ENCODE assay signal across 8 cellular contexts in the genomic region with DNA sequence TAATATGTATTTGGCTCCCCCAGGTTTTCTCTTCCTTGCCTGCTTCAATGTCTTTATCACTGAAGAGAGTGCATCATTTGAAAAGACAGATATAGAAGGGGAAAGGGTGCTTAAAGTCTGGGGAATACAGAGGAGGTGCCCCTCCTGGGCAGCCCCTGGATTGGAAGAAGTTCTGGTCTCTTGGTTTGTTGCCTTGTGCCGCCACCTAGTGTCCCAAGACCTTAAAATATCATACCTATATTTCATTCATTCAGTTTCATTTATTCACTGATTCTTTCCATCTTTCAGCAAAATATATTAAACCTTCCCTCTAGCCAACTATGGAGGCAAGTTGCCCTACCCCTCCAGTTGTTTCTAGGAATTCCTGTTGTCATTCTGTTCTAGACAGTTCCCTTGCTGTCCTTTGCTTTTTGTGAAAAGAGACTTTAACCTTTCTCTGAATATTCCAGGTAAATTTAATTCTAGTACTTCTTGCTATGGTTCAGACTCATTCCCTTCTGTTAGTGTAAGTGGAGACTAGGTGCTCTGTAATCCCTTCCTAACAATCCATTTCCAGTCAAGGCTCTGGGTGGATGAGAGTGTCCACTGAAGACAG. TPM values are rescaled to one million over a fixed set of nuclear protein-coding genes. Genes with fewer than 3 reads are reported as not detected.
DNase-seq lines count a peak whose midpoint lies in the region; ATAC-seq lines count a peak whose summit lies in the region.

No MANE protein-coding gene starts in this region.

- no peak overlapping the region for H3K56ac ChIP-seq in mesendoderm (ENCODE audit: low read length)

- H3K36me3 ChIP-seq in mesendoderm (ENCODE audit: control insufficient read depth, insufficient read depth, low read length) = no peaks in the 10 kb centered on the region

- no peak for ATAC-seq in activated naive CD8-positive, alpha-beta T cell treated with anti-CD3 and anti-CD28 coated beads, Interleukin-2, amount 50 U/mL, for 24 hours
- ATAC-seq in GM21447 (IDR thresholded peaks at IDR 0.05; ENCODE audit: unreplicated experiment) (no peak), GM21619 (IDR thresholded peaks at IDR 0.05; ENCODE audit: unreplicated experiment) (no peak)

- H3K27me3 ChIP-seq in mesendoderm (ENCODE audit: insufficient read depth, low read length, poor library complexity) = peaks cover 13% of the 10 kb centered on the region

- H3K27me3 Mint-ChIP-seq in activated naive CD8-positive, alpha-beta T cell treated with anti-CD3 and anti-CD28 coated beads, Interleukin-2, amount 50 U/mL, for 24 hours = peaks cover 69% of the 10 kb centered on the region
- H3K27me3 Mint-ChIP-seq in activated T-helper 1 cell treated with anti-CD3 and anti-CD28 coated beads, Interleukin-12 subunit alpha, Interleukin-12 subunit beta, Interleukin-2, Interleukin-4 antibody, amounts not matched to agents 30 ng/mL and 10 ng/mL and 1 ng/mL, durations not matched to agents 14 hours and 24 hours and 36 hours (ENCODE audit: insufficient read depth) = peaks cover 67% of the 10 kb centered on the region

- no peaks in the 10 kb centered on the region for H3K79me1 ChIP-seq in mesendoderm (ENCODE audit: low read length)

- H4K5ac ChIP-seq in mesendoderm (ENCODE audit: low read length) = no peak overlapping the region

- intact Hi-C loops in activated T-helper 1 cell treated with anti-CD3 and anti-CD28 coated beads, Interleukin-12 subunit alpha, Interleukin-12 subunit beta, Interleukin-2, Interleukin-4 antibody, amounts not matched to agents 30 ng/mL and 10 ng/mL and 1 ng/mL, durations not matched to agents 14 hours and 24 hours and 36 hours (cut with micrococcal nuclease) = loop anchor here (1.0 to 5.0 kb wide), 3 partner anchors 59 to 162 kb away; a partner anchor contains a TSS

- peaks cover 9% of the 10 kb centered on the region for H3K4me1 ChIP-seq in mesendoderm (ENCODE audit: control insufficient read depth, low read depth, low read length)

- H3K4me1 Mint-ChIP-seq in activated naive CD8-positive, alpha-beta T cell treated with anti-CD3 and anti-CD28 coated beads, Interleukin-2, amount 50 U/mL, for 24 hours = peaks cover 36% of the 10 kb centered on the region
- peaks cover 25% of the 10 kb centered on the region for H3K4me1 Mint-ChIP-seq in activated T-helper 1 cell treated with anti-CD3 and anti-CD28 coated beads, Interleukin-12 subunit alpha, Interleukin-12 subunit beta, Interleukin-2, Interleukin-4 antibody, amounts not matched to agents 30 ng/mL and 10 ng/mL and 1 ng/mL, durations not matched to agents 14 hours and 24 hours and 36 hours (ENCODE audit: low read depth)

- H2BK5ac ChIP-seq in mesendoderm (ENCODE audit: low read length) = no peak overlapping the region

- no peaks in the 10 kb centered on the region for H3K36me3 Mint-ChIP-seq in activated naive CD8-positive, alpha-beta T cell treated with anti-CD3 and anti-CD28 coated beads, Interleukin-2, amount 50 U/mL, for 24 hours (ENCODE audit: low read depth)
- no peaks in the 10 kb centered on the region for H3K36me3 Mint-ChIP-seq in activated T-helper 1 cell treated with anti-CD3 and anti-CD28 coated beads, Interleukin-12 subunit alpha, Interleukin-12 subunit beta, Interleukin-2, Interleukin-4 antibody, amounts not matched to agents 30 ng/mL and 10 ng/mL and 1 ng/mL, durations not matched to agents 14 hours and 24 hours and 36 hours (ENCODE audit: low read depth)

- H2BK15ac ChIP-seq in mesendoderm (replicated peaks; ENCODE audit: low read depth) = no peak overlapping the region

- no peak overlapping the region for H2AK5ac ChIP-seq in mesendoderm (ENCODE audit: low read length)

- no peak overlapping the region for H3K4me3 ChIP-seq in mesendoderm (ENCODE audit: low read length)

- no peak overlapping the region for H3K4ac ChIP-seq in mesendoderm (ENCODE audit: low read depth, low read length)

- WGBS in mesendoderm (ENCODE audit: extremely low coverage, insufficient coverage, low lambda C conversion rate) = no CpG with 5 or more reads among the region's 1 CpG

- no peaks in the 10 kb centered on the region for H3K9me3 Mint-ChIP-seq in activated naive CD8-positive, alpha-beta T cell treated with anti-CD3 and anti-CD28 coated beads, Interleukin-2, amount 50 U/mL, for 24 hours
- H3K9me3 Mint-ChIP-seq in activated T-helper 1 cell treated with anti-CD3 and anti-CD28 coated beads, Interleukin-12 subunit alpha, Interleukin-12 subunit beta, Interleukin-2, Interleukin-4 antibody, amounts not matched to agents 30 ng/mL and 10 ng/mL and 1 ng/mL, durations not matched to agents 14 hours and 24 hours and 36 hours = no peaks in the 10 kb centered on the region

- no peak overlapping the region for H3K27ac Mint-ChIP-seq in activated naive CD8-positive, alpha-beta T cell treated with anti-CD3 and anti-CD28 coated beads, Interleukin-2, amount 50 U/mL, for 24 hours
- no peak overlapping the region for H3K27ac Mint-ChIP-seq in activated T-helper 1 cell treated with anti-CD3 and anti-CD28 coated beads, Interleukin-12 subunit alpha, Interleukin-12 subunit beta, Interleukin-2, Interleukin-4 antibody, amounts not matched to agents 30 ng/mL and 10 ng/mL and 1 ng/mL, durations not matched to agents 14 hours and 24 hours and 36 hours

- no peak overlapping the region for H3K4me2 ChIP-seq in mesendoderm (ENCODE audit: low read length)

- H3K27ac ChIP-seq in mesendoderm (ENCODE audit: low read depth, low read length) = no peak overlapping the region

- H4K8ac ChIP-seq in mesendoderm (ENCODE audit: low read depth, low read length) = no peak overlapping the region

- H3K18ac ChIP-seq in mesendoderm (ENCODE audit: low read length) = no peak overlapping the region

- H3K79me2 ChIP-seq in mesendoderm (ENCODE audit: control insufficient read depth, insufficient read depth, low read length) = no peaks in the 10 kb centered on the region

- H3K23ac ChIP-seq in mesendoderm (ENCODE audit: low read length) = no peak overlapping the region

- DNase-seq in activated CD8-positive, alpha-beta memory T cell treated with anti-CD3 and anti-CD28 coated beads, Interleukin-2, amount 50 U/mL, for 4 hours = peak; percentile 33
- no peak for DNase-seq in activated CD8-positive, alpha-beta memory T cell treated with anti-CD3 and anti-CD28 coated beads for 24 hours
- DNase-seq in NCI-H2171 treated with DMSO at 0.1 percent for 48 hours (lab: John Stamatoyannopoulos, UW) = peak; percentile 55
- DNase-seq in activated naive CD8-positive, alpha-beta T cell treated with anti-CD3 and anti-CD28 coated beads, Interleukin-2, amount 50 U/mL, for 24 hours = peak; percentile 56
- peak; percentile 77 for DNase-seq in mesendoderm
- no peak for DNase-seq in activated T-helper 1 cell treated with anti-CD3 and anti-CD28 coated beads, Interleukin-12 subunit alpha, Interleukin-12 subunit beta, Interleukin-2, Interleukin-4 antibody, amounts not matched to agents 30 ng/mL and 10 ng/mL and 1 ng/mL, durations not matched to agents 14 hours and 24 hours and 36 hours (ENCODE audit: low spot score)

- no peak overlapping the region for H3K4me3 Mint-ChIP-seq in activated naive CD8-positive, alpha-beta T cell treated with anti-CD3 and anti-CD28 coated beads, Interleukin-2, amount 50 U/mL, for 24 hours
- H3K4me3 Mint-ChIP-seq in activated T-helper 1 cell treated with anti-CD3 and anti-CD28 coated beads, Interleukin-12 subunit alpha, Interleukin-12 subunit beta, Interleukin-2, Interleukin-4 antibody, amounts not matched to agents 30 ng/mL and 10 ng/mL and 1 ng/mL, durations not matched to agents 14 hours and 24 hours and 36 hours = no peak overlapping the region

- no peak overlapping the region for H2BK120ac ChIP-seq in mesendoderm (ENCODE audit: low read depth, low read length)

- no peak overlapping the region for H3K9ac ChIP-seq in mesendoderm (ENCODE audit: low read length)

RNA-seq across cellular contexts. Expression of a gene that starts 56.1 kb away (rescaled TPM):
- polyA plus RNA-seq in mesendoderm (2013, experiment 1 of 2) = 11.7 TPM
- polyA plus RNA-seq in mesendoderm (2013, experiment 2 of 2) = 11.4 TPM
- total RNA-seq in activated T-helper 1 cell treated with anti-CD3 and anti-CD28 coated beads, Interleukin-12 subunit alpha, Interleukin-12 subunit beta, Interleukin-2, Interleukin-4 antibody, amounts not matched to agents 30 ng/mL and 10 ng/mL and 1 ng/mL, durations not matched to agents 14 hours and 24 hours and 36 hours = 36.3 and 37.0 TPM in 2 replicates

Comparison
In these comparisons a context has a peak if more than half of its experiments do, and no peak if none do; other contexts are left out.
1. DNase-seq: peak in activated CD8-positive, alpha-beta memory T cell treated with anti-CD3 and anti-CD28 coated beads, Interleukin-2, amount 50 U/mL, for 4 hours (single experiment), NCI-H2171 treated with DMSO at 0.1 percent for 48 hours (single experiment), activated naive CD8-positive, alpha-beta T cell treated with anti-CD3 and anti-CD28 coated beads, Interleukin-2, amount 50 U/mL, for 24 hours (single experiment) and mesendoderm (single experiment); none in activated CD8-positive, alpha-beta memory T cell treated with anti-CD3 and anti-CD28 coated beads for 24 hours (single experiment) and activated T-helper 1 cell treated with anti-CD3 and anti-CD28 coated beads, Interleukin-12 subunit alpha, Interleukin-12 subunit beta, Interleukin-2, Interleukin-4 antibody, amounts not matched to agents 30 ng/mL and 10 ng/mL and 1 ng/mL, durations not matched to agents 14 hours and 24 hours and 36 hours (single experiment).